Comparison of ENCODE assay signal across 25 cellular contexts in genomic region chr6:159833997-159834601, GRCh38. TPM values are rescaled to one million over a fixed set of nuclear protein-coding genes. Genes with fewer than 3 reads are reported as not detected.
DNase-seq lines count a peak whose midpoint lies in the region; ATAC-seq and TF ChIP-seq lines count a peak whose summit lies in the region.
"Had no signal": no experiment of that assay in that cellular context is flagged by ENCODE, and none has a peak within 500 bp of the region (broad histone marks: within the 10 kb centered on the region; RNA-seq: fewer than 3 reads in every experiment).

No MANE protein-coding gene starts in this region.

- H3K36me3 ChIP-seq in BLaER1 treated with 17β-estradiol and CSF1 and Interleukin-3, amounts not matched to agents 10 nM and 100 nM: no peaks in the 10 kb centered on the region
- H3K36me3 ChIP-seq in DND-41 (ENCODE audit: insufficient read depth, low read length) (no peaks in the 10 kb centered on the region), KOPT-K1 (ENCODE audit: insufficient read depth, low read length) (no peaks in the 10 kb centered on the region)
- no peaks in the 10 kb centered on the region for H3K36me3 ChIP-seq in CD8-positive, alpha-beta memory T cell (ENCODE audit: insufficient read depth, low read length)

- H3K9me3 Mint-ChIP-seq in CD8-positive, alpha-beta memory T cell: no peaks in the 10 kb centered on the region

- POLR2A ChIA-PET in CD8-positive, alpha-beta memory T cell (lab: Charles Lee): no interaction called here

- H3K36me3 Mint-ChIP-seq in CD8-positive, alpha-beta memory T cell: no peaks in the 10 kb centered on the region

- H3K27ac ChIP-seq in BLaER1 treated with 17β-estradiol and CSF1 and Interleukin-3, amounts not matched to agents 10 nM and 100 nM: no peak overlapping the region
- H3K27ac ChIP-seq in DND-41 (ENCODE audit: low read length): no peak overlapping the region
- H3K27ac ChIP-seq in KOPT-K1 (ENCODE audit: low read depth, low read length, poor library complexity, severe bottlenecking): peak overlapping the region; percentile 67
- no peak overlapping the region for H3K27ac ChIP-seq in CD8-positive, alpha-beta memory T cell (ENCODE audit: low read depth, low read length)
- H3K27ac ChIP-seq: GM23248 had no signal

- H3K27ac Mint-ChIP-seq in CD8-positive, alpha-beta memory T cell: peak overlapping the region in 1 of 8 donors; percentile 70

- CTCF ChIA-PET in CD8-positive, alpha-beta memory T cell (lab: Charles Lee): no interaction called here

- H3K4me2 ChIP-seq in BLaER1 treated with 17β-estradiol and CSF1 and Interleukin-3, amounts not matched to agents 10 nM and 100 nM: peak overlapping the region in 8 of 11 experiments; percentile 29 to 98 (median 65); a peak in 9 of 22 replicates
- H3K4me2 ChIP-seq in DND-41 (ENCODE audit: insufficient read depth, low read length): no peak overlapping the region

- peaks cover 0 to 22% (median 6%) of the 10 kb centered on the region in 3 donors for H3K4me1 Mint-ChIP-seq in CD8-positive, alpha-beta memory T cell

- no peak overlapping the region for H2AFZ ChIP-seq in DND-41 (ENCODE audit: low read depth, low read length)
- H2AFZ ChIP-seq: GM23248 had no signal

- no peak overlapping the region for H3K9ac ChIP-seq in BLaER1 treated with 17β-estradiol and CSF1 and Interleukin-3, amounts not matched to agents 10 nM and 100 nM
- no peak overlapping the region for H3K9ac ChIP-seq in DND-41 (ENCODE audit: low read depth, low read length)
- H3K9ac ChIP-seq: GM23248 had no signal

- no peaks in the 10 kb centered on the region for H4K20me1 ChIP-seq in BLaER1 treated with 17β-estradiol and CSF1 and Interleukin-3, amounts not matched to agents 10 nM and 100 nM
- no peaks in the 10 kb centered on the region for H4K20me1 ChIP-seq in DND-41 (ENCODE audit: insufficient read depth, low read length)

- H3K4me3 ChIP-seq in BLaER1 treated with 17β-estradiol and CSF1 and Interleukin-3, amounts not matched to agents 10 nM and 100 nM: no peak overlapping the region
- H3K4me3 ChIP-seq in DND-41 (ENCODE audit: low read depth in 1 of 2, low read length in 2 of 2): no peak overlapping the region
- H3K4me3 ChIP-seq in CD8-positive, alpha-beta memory T cell (ENCODE audit: low read length): no peak overlapping the region
- H3K4me3 ChIP-seq: GM23248 had no signal

- peaks cover 58 to 93% (median 78%) of the 10 kb centered on the region in 10 experiments for H3K4me1 ChIP-seq in BLaER1 treated with 17β-estradiol and CSF1 and Interleukin-3, amounts not matched to agents 10 nM and 100 nM
- peaks cover 13% of the 10 kb centered on the region for H3K4me1 ChIP-seq in DND-41 (ENCODE audit: insufficient read depth, low read length)
- peaks cover 17% of the 10 kb centered on the region for H3K4me1 ChIP-seq in CD8-positive, alpha-beta memory T cell (ENCODE audit: insufficient read depth, low read length)

- no peaks in the 10 kb centered on the region for H3K9me3 ChIP-seq in BLaER1 treated with 17β-estradiol and CSF1 and Interleukin-3, amounts not matched to agents 10 nM and 100 nM (replicated peaks in 1 of 11)
- H3K9me3 ChIP-seq in DND-41 (ENCODE audit: insufficient read depth, low read length, severe bottlenecking) (no peaks in the 10 kb centered on the region), KOPT-K1 (ENCODE audit: insufficient read depth, low read length, poor library complexity, severe bottlenecking) (no peaks in the 10 kb centered on the region)
- H3K9me3 ChIP-seq in CD8-positive, alpha-beta memory T cell (ENCODE audit: low read length): no peaks in the 10 kb centered on the region

- no peak for TF ChIP-seq CTCF in DND-41 (IDR thresholded peaks at IDR 0.05; ENCODE audit: borderline replicate concordance, extremely low read depth, low read length, poor library complexity, severe bottlenecking)

- no peaks in the 10 kb centered on the region for H3K79me2 ChIP-seq in DND-41 (ENCODE audit: insufficient read depth, low read length)

- ATAC-seq in DND-41 (ENCODE audit: insufficient read depth, low read depth): peak; percentile 79
- ATAC-seq: HCT116 had no signal

- no peaks in the 10 kb centered on the region for H3K27me3 ChIP-seq in BLaER1 treated with 17β-estradiol and CSF1 and Interleukin-3, amounts not matched to agents 10 nM and 100 nM
- H3K27me3 ChIP-seq in DND-41 (ENCODE audit: insufficient read depth, low read length, poor library complexity): no peaks in the 10 kb centered on the region
- no peaks in the 10 kb centered on the region for H3K27me3 ChIP-seq in CD8-positive, alpha-beta memory T cell (ENCODE audit: insufficient read depth, low read length, poor library complexity, severe bottlenecking)

- peaks cover 5 to 10% of the 10 kb centered on the region in 2 donors for H3K27me3 Mint-ChIP-seq in CD8-positive, alpha-beta memory T cell

- H3K4me3 Mint-ChIP-seq in CD8-positive, alpha-beta memory T cell: no peak overlapping the region

- DNase-seq in DND-41: peak; percentile 53
- DNase-seq in mesenteric fat pad (ENCODE audit: low spot score): peak; percentile 43
- no peak for DNase-seq in CD8-positive, alpha-beta memory T cell
- no peak for DNase-seq in T-helper 9 cell
- no peak for DNase-seq in activated T-cell treated with anti-CD3 and anti-CD28 coated beads for 4 hours
- no peak for DNase-seq in COLO668 (lab: John Stamatoyannopoulos, UW; ENCODE audit: unreplicated experiment)
- DNase-seq: DMS53, Karpas-422, NCI-H1417, NCI-H1694 treated with DMSO at 0.1 percent for 48 hours, NCI-H2081 treated with DMSO at 0.1 percent for 48 hours, NCI-H2171 treated with DMSO at 0.1 percent for 48 hours, NCI-H446, NCI-H526 treated with DMSO at 0.1 percent for 48 hours, Right ventricle myocardium superior had no signal

RNA-seq across cellular contexts. Expression of gene PNLDC1, which starts 34.0 kb away (rescaled TPM):
- not detected for total RNA-seq in mesenteric fat pad
- under 1 TPM; 0.39 to 0.80 TPM for total RNA-seq in CD8-positive, alpha-beta memory T cell
- not detected for polyA plus RNA-seq in CD8-positive, alpha-beta memory T cell
- total RNA-seq: GM23248, IMR-90, MCF 10A, Right ventricle myocardium superior, RPMI7951 had no signal
- polyA plus RNA-seq: BJ, GM23248, IMR-90 had no signal

RNA-seq across cellular contexts. Expression of gene MRPL18, which starts 43.8 kb away (rescaled TPM):
- 59.3 TPM for total RNA-seq in mesenteric fat pad
- total RNA-seq in CD8-positive, alpha-beta memory T cell: 100 to 1,000 TPM; 129 to 130 TPM
- polyA plus RNA-seq in CD8-positive, alpha-beta memory T cell: 101 TPM

RNA-seq across cellular contexts. Expression of gene TCP1, which starts 44.7 kb away (rescaled TPM):
- total RNA-seq in mesenteric fat pad: 170 TPM
- 100 to 1,000 TPM; 589 to 617 TPM for total RNA-seq in CD8-positive, alpha-beta memory T cell
- polyA plus RNA-seq in CD8-positive, alpha-beta memory T cell: 98.2 TPM

RNA-seq across cellular contexts. Expression of gene MAS1, which starts 56.7 kb away (rescaled TPM):
- total RNA-seq in mesenteric fat pad: not detected
- not detected for total RNA-seq in CD8-positive, alpha-beta memory T cell
- not detected for polyA plus RNA-seq in CD8-positive, alpha-beta memory T cell
- total RNA-seq: A673, GM23248, IMR-90, MCF 10A, Right ventricle myocardium superior, RPMI7951, SK-MEL-5 had no signal
- polyA plus RNA-seq: BJ, GM23248 had no signal

Comparison
In these comparisons a context has a peak if more than half of its experiments do, and no peak if none do; other contexts are left out.
1. DNase-seq: peak in DND-41 (single experiment) and mesenteric fat pad (single experiment); none in CD8-positive, alpha-beta memory T cell (0 of 5), T-helper 9 cell (single experiment), activated T-cell treated with anti-CD3 and anti-CD28 coated beads for 4 hours (single experiment) and COLO668 (single experiment).